In the genomic region with DNA sequence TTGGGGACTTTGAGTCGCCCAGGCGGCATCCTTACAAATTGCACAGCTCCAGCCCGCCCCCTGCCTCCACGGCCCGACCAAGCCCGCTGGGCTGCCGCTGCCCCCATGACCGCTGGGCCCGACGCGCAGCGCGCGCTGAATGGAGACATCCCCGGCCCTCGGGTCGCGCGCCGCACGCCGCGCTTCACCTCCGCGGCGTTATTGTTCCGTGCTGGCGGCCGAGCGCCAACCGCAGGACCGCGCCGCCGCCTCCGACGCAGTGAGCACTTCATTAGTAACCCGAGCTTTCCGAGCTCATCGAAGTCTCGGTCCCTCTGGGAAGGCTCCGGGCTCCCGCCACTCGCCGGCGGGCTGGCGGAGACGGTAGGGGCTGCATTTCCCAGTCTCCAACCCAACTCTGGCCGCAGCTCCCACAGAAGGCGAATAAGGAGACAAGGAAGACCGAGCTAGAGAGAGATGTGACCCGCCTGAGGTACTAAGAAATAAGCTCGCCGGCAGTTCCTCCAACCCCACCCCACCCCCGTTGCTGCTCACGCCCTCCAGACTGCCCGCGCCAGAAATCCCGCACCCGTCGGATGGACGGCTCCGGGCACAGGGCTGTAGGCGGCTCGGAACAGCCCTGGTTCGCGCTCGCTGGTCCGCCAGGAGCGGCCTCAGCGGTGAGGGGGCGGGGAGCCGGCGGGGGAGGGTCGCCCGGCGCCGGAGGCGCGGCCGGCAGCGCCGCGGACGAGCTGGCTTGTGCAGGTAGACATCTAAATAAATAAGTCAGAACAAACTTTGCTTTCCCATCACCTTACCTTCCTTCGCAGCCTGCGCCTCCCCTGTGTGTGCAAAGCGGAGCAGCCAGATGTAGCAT, we compare ENCODE assay signal across 8 cellular contexts. TPM values are rescaled to one million over a fixed set of nuclear protein-coding genes. Genes with fewer than 3 reads are reported as not detected.
DNase-seq lines count a peak whose midpoint lies in the region; ATAC-seq and TF ChIP-seq lines count a peak whose summit lies in the region.

No MANE protein-coding gene starts in this region.

- H2BK120ac ChIP-seq in mesenchymal stem cell (ENCODE audit: low read depth, low read length) = peak overlapping the region; percentile 34

- H3K79me1 ChIP-seq in mesenchymal stem cell (replicated peaks; ENCODE audit: low read length, poor library complexity, severe bottlenecking) = no peaks in the 10 kb centered on the region

- H3K79me2 ChIP-seq in PC-9 (ENCODE audit: low read depth) = no peaks in the 10 kb centered on the region

- H4K91ac ChIP-seq in mesenchymal stem cell (ENCODE audit: low read length) = peak overlapping the region; percentile 61

- no peak overlapping the region for H3K14ac ChIP-seq in mesenchymal stem cell (ENCODE audit: low read length in 2 of 2)

- peak overlapping the region; percentile 26 for H2BK15ac ChIP-seq in mesenchymal stem cell (ENCODE audit: low read depth, poor library complexity, severe bottlenecking)

- CTCF ChIA-PET in PC-9 (lab: Charles Lee) = interaction anchor here (0.7 kb wide), 2 partner anchors 162 to 638 kb away, joined by 3 read pairs; no protein-coding TSS in a partner anchor

- peak overlapping the region; percentile 33 to 76 for H3K18ac ChIP-seq in mesenchymal stem cell (ENCODE audit: low read depth in 1 of 2, low read length in 2 of 2)

- no peak overlapping the region for H2BK12ac ChIP-seq in mesenchymal stem cell (ENCODE audit: low read length in 2 of 2)

- H3K9ac ChIP-seq in BLaER1 (peak overlapping the region; percentile 45; the same call in 1 of the 2 replicates), mesenchymal stem cell (ENCODE audit: low read length) (no peak overlapping the region)

- H3K9me3 ChIP-seq in BLaER1 (no peaks in the 10 kb centered on the region), PC-9 (ENCODE audit: insufficient read depth, low read depth) (no peaks in the 10 kb centered on the region), mesenchymal stem cell (ENCODE audit: control insufficient read depth, low read length) (no peaks in the 10 kb centered on the region)
- H3K9me3 ChIP-seq in effector memory CD4-positive, alpha-beta T cell (ENCODE audit: control insufficient read depth, low read length) = no peaks in the 10 kb centered on the region

- intact Hi-C loops in PC-9 (cut with micrococcal nuclease; ENCODE audit: unreplicated experiment) = no loop called here

- no peak overlapping the region for H3K23ac ChIP-seq in mesenchymal stem cell (ENCODE audit: low read length in 2 of 2)

- H3K4me1 ChIP-seq in BLaER1 = peaks cover 22% of the 10 kb centered on the region
- H3K4me1 ChIP-seq in PC-9 (replicated peaks; ENCODE audit: insufficient read depth) = no peaks in the 10 kb centered on the region
- H3K4me1 ChIP-seq in effector memory CD4-positive, alpha-beta T cell (ENCODE audit: control insufficient read depth, insufficient read depth, low read length, poor library complexity, severe bottlenecking) = peaks cover 8% of the 10 kb centered on the region
- H3K4me1 ChIP-seq in mesenchymal stem cell (ENCODE audit: control insufficient read depth, insufficient read depth, low read depth, low read length) = no peaks in the 10 kb centered on the region

- H3K9me2 ChIP-seq in PC-9 (ENCODE audit: insufficient read depth) = no peaks in the 10 kb centered on the region

- H3F3A ChIP-seq in PC-9 (ENCODE audit: insufficient read depth, low read depth) = no peaks in the 10 kb centered on the region

- H3K36me3 ChIP-seq in BLaER1 (no peaks in the 10 kb centered on the region), PC-9 (ENCODE audit: low read depth) (no peaks in the 10 kb centered on the region), mesenchymal stem cell (ENCODE audit: control insufficient read depth in 1 of 2, insufficient read depth in 2 of 2, low read depth in 1 of 2, low read length in 2 of 2) (peaks cover 0 to 11% of the 10 kb centered on the region in 2 experiments)
- H3K36me3 ChIP-seq in effector memory CD4-positive, alpha-beta T cell (ENCODE audit: control insufficient read depth, insufficient read depth, low read length) = no peaks in the 10 kb centered on the region

- H3K27ac ChIP-seq in BLaER1 (no peak overlapping the region), PC-9 (no peak overlapping the region), mesenchymal stem cell (ENCODE audit: low read length, poor library complexity, severe bottlenecking) (peak overlapping the region; percentile 95), temporal lobe (ENCODE audit: low read depth, low read length) (peak overlapping the region; percentile 65)
- H3K27ac ChIP-seq in effector memory CD4-positive, alpha-beta T cell (ENCODE audit: insufficient read depth, low read length, poor library complexity, severe bottlenecking) = no peak overlapping the region

- H3K4me2 ChIP-seq in BLaER1 (peak overlapping the region; percentile 98), PC-9 (peak overlapping the region; percentile 81), mesenchymal stem cell (ENCODE audit: low read length, poor library complexity, severe bottlenecking) (peak overlapping the region; percentile 74)

- TF ChIP-seq CTCF in PC-9 (conservative IDR thresholded peaks at IDR 0.05) = no peak

- under 1% methylated on average over 69 of the region's 88 CpGs for WGBS in mesenchymal stem cell

- POLR2A ChIA-PET in PC-9 (lab: Charles Lee; ENCODE audit: unreplicated experiment) = interaction anchor here (0.9 kb wide), 1 partner anchor 439 kb away, joined by 3 read pairs; no protein-coding TSS in a partner anchor

- peak; percentile 21 for ATAC-seq in GM21723 (IDR thresholded peaks at IDR 0.05; ENCODE audit: unreplicated experiment)
- ATAC-seq in HG02678 (IDR thresholded peaks at IDR 0.05; ENCODE audit: unreplicated experiment) = no peak
- ATAC-seq in HG03378 (IDR thresholded peaks at IDR 0.05; ENCODE audit: unreplicated experiment) = no peak

- peak overlapping the region in 1 of 2 experiments; percentile 51 for H3K4ac ChIP-seq in mesenchymal stem cell (ENCODE audit: low read depth in 1 of 2, low read length in 2 of 2)

- H2AK5ac ChIP-seq in mesenchymal stem cell (ENCODE audit: low read length, severe bottlenecking) = no peak overlapping the region

- H3K4me3 ChIP-seq in BLaER1 = peak overlapping the region; percentile 69
- peak overlapping the region; percentile 50 for H3K4me3 ChIP-seq in PC-9
- peak overlapping the region; percentile 26 for H3K4me3 ChIP-seq in effector memory CD4-positive, alpha-beta T cell (ENCODE audit: insufficient read depth, low read depth, low read length, poor library complexity, severe bottlenecking)
- H3K4me3 ChIP-seq in mesenchymal stem cell (ENCODE audit: insufficient read depth in 1 of 2, low read depth in 1 of 2, low read length in 2 of 2) = peak overlapping the region; percentile 85 to 98

- H2AFZ ChIP-seq in PC-9 = peak overlapping the region; percentile 69
- H2AFZ ChIP-seq in mesenchymal stem cell (ENCODE audit: low read depth, low read length) = peak overlapping the region; percentile 69

- peak overlapping the region; percentile 24 for H4K8ac ChIP-seq in mesenchymal stem cell (ENCODE audit: low read length)

- BruUV-seq in PC-9 (replicated peaks; lab: Mats Ljungman, UMichigan) = no TSS peak

- H2BK5ac ChIP-seq in mesenchymal stem cell (ENCODE audit: low read depth, low read length, poor library complexity, severe bottlenecking) = peak overlapping the region; percentile 22

- DNase-seq in PC-9 (peak in 1 of 2 experiments; percentile 45), mesenchymal stem cell (peak; percentile 69)
- DNase-seq in effector memory CD4-positive, alpha-beta T cell = no peak

- H3K27me3 ChIP-seq in BLaER1 (peaks cover 62% of the 10 kb centered on the region), PC-9 (ENCODE audit: insufficient read depth, low read depth) (no peaks in the 10 kb centered on the region), mesenchymal stem cell (ENCODE audit: control insufficient read depth in 1 of 2, insufficient read depth in 1 of 2, low read length in 2 of 2) (peaks cover 0 to 67% of the 10 kb centered on the region in 2 experiments)
- peaks cover 6% of the 10 kb centered on the region for H3K27me3 ChIP-seq in effector memory CD4-positive, alpha-beta T cell (replicated peaks; ENCODE audit: control insufficient read depth, insufficient read depth, low read length, poor library complexity, severe bottlenecking)

- H4K20me1 ChIP-seq in BLaER1 (peaks cover 25% of the 10 kb centered on the region), PC-9 (ENCODE audit: insufficient read depth) (no peaks in the 10 kb centered on the region)

RNA-seq across cellular contexts. Expression of gene EPHA7, which starts 0.7 kb away (rescaled TPM):
- total RNA-seq in PC-9 (2021) (0.57 and 1.0 TPM in 2 replicates), temporal lobe (36.4 TPM)
- 2.3 TPM for polyA plus RNA-seq in mesenchymal stem cell (2013, experiment 1 of 2)
- polyA plus RNA-seq in mesenchymal stem cell (2013, experiment 2 of 2) = 2.2 TPM

Comparison
In these comparisons a context has a peak if more than half of its experiments do, and no peak if none do; other contexts are left out.
1. H3K27ac ChIP-seq: peak in mesenchymal stem cell (single experiment) and temporal lobe (single experiment); none in BLaER1 (single experiment), PC-9 (single experiment) and effector memory CD4-positive, alpha-beta T cell (single experiment).
2. H3K4me3 ChIP-seq: peak in every context shown above with its lines; median percentile 92 in mesenchymal stem cell; 69 in BLaER1; 50 in PC-9; 26 in effector memory CD4-positive, alpha-beta T cell.
3. RNA of gene EPHA7, which starts 0.7 kb away (total RNA-seq): 36.4 TPM in temporal lobe (single experiment); 0.57 to 1.0 TPM in PC-9; every median in the first group is over 10 times any median in the second.
4. Peak in every context shown above with its lines, with median percentiles within 50 percentile points of each other: H3K4me2 ChIP-seq.